ENCODE assay signal across 8 cellular contexts in genomic region chr2:27217173-27218121, GRCh38. TPM values are rescaled to one million over a fixed set of nuclear protein-coding genes. Genes with fewer than 3 reads are reported as not detected.
DNase-seq lines count a peak whose midpoint lies in the region; ATAC-seq and TF ChIP-seq lines count a peak whose summit lies in the region.

CAD (plus strand) TSS chr2:27217369; CDS start chr2:27217552, 183 bp downstream.

- peaks cover 37% of the 10 kb centered on the region for H3K4me1 ChIP-seq in KMS-11 (ENCODE audit: low read depth, poor library complexity, severe bottlenecking)

- intact Hi-C loops in activated T-helper 1 cell treated with anti-CD3 and anti-CD28 coated beads, Interleukin-12 subunit alpha, Interleukin-12 subunit beta, Interleukin-2, Interleukin-4 antibody, amounts not matched to agents 30 ng/mL and 10 ng/mL and 1 ng/mL, durations not matched to agents 14 hours and 24 hours and 36 hours (cut with micrococcal nuclease) = loop anchor here (1.0 to 10.0 kb wide), 17 partner anchors 8 to 975 kb away; partner anchors contain the start of genes ABHD1, AGBL5, CCDC121 and CENPA

- peak; percentile 55 for ATAC-seq in GM21717 (IDR thresholded peaks at IDR 0.05; ENCODE audit: unreplicated experiment)
- ATAC-seq in naive thymus-derived CD8-positive, alpha-beta T cell = peak; percentile 70 to 82

- peaks cover 29% of the 10 kb centered on the region for H3K79me2 ChIP-seq in KMS-11 (ENCODE audit: insufficient read depth, low read depth)

- DNase-seq in DMS53 treated with DMSO at 0.1 percent for 48 hours (lab: John Stamatoyannopoulos, UW; ENCODE audit: unreplicated experiment) (peak; percentile 72), RPMI7951 (ENCODE audit: low read depth) (peak; percentile 86), fibroblast of gingiva (ENCODE audit: low read depth) (peak; percentile 78)
- DNase-seq in activated T-helper 1 cell treated with anti-CD3 and anti-CD28 coated beads, Interleukin-12 subunit alpha, Interleukin-12 subunit beta, Interleukin-2, Interleukin-4 antibody, amounts not matched to agents 30 ng/mL and 10 ng/mL and 1 ng/mL, durations not matched to agents 14 hours and 24 hours and 36 hours (ENCODE audit: low spot score) = peak; percentile 85
- DNase-seq in naive thymus-derived CD8-positive, alpha-beta T cell = peak; percentile 78 to 90 (median 84)
- DNase-seq in stimulated activated naive CD4-positive, alpha-beta T cell (lab: John Stamatoyannopoulos, UW) = peak; percentile 72 to 83 (median 80)

- peaks cover 6% of the 10 kb centered on the region; the same call in 1 of the 2 replicates for H3K36me3 ChIP-seq in KMS-11 (ENCODE audit: insufficient read depth)

- H2AFZ ChIP-seq in KMS-11 (ENCODE audit: low read depth) = peak within 1 kb of the TSS; percentile 47

- H3K9ac ChIP-seq in KMS-11 = peak within 1 kb of the TSS; percentile 96

- POLR2A ChIA-PET in naive thymus-derived CD8-positive, alpha-beta T cell (lab: Charles Lee) = interaction anchor here (0.6 to 1.8 kb wide), 5 partner anchors 20 to 126 kb away, joined by 3 to 5 read pairs (median 3); no protein-coding TSS in a partner anchor

- no peaks in the 10 kb centered on the region for H4K20me1 ChIP-seq in KMS-11 (ENCODE audit: insufficient read depth)

- H3K4me2 ChIP-seq in KMS-11 = peak within 1 kb of the TSS; percentile 85

- H3K27ac Mint-ChIP-seq in activated T-helper 1 cell treated with anti-CD3 and anti-CD28 coated beads, Interleukin-12 subunit alpha, Interleukin-12 subunit beta, Interleukin-2, Interleukin-4 antibody, amounts not matched to agents 30 ng/mL and 10 ng/mL and 1 ng/mL, durations not matched to agents 14 hours and 24 hours and 36 hours = peak within 1 kb of the TSS; percentile 94
- peak within 1 kb of the TSS; percentile 76 to 99 (median 94) for H3K27ac Mint-ChIP-seq in naive thymus-derived CD8-positive, alpha-beta T cell

- no peaks in the 10 kb centered on the region for H3K27me3 Mint-ChIP-seq in activated T-helper 1 cell treated with anti-CD3 and anti-CD28 coated beads, Interleukin-12 subunit alpha, Interleukin-12 subunit beta, Interleukin-2, Interleukin-4 antibody, amounts not matched to agents 30 ng/mL and 10 ng/mL and 1 ng/mL, durations not matched to agents 14 hours and 24 hours and 36 hours (ENCODE audit: insufficient read depth)
- no peaks in the 10 kb centered on the region for H3K27me3 Mint-ChIP-seq in naive thymus-derived CD8-positive, alpha-beta T cell

- peak within 1 kb of the TSS; percentile 98 for H3K4me3 Mint-ChIP-seq in activated T-helper 1 cell treated with anti-CD3 and anti-CD28 coated beads, Interleukin-12 subunit alpha, Interleukin-12 subunit beta, Interleukin-2, Interleukin-4 antibody, amounts not matched to agents 30 ng/mL and 10 ng/mL and 1 ng/mL, durations not matched to agents 14 hours and 24 hours and 36 hours
- peak within 1 kb of the TSS; percentile 90 to 99 (median 96) for H3K4me3 Mint-ChIP-seq in naive thymus-derived CD8-positive, alpha-beta T cell

- H3K4me1 Mint-ChIP-seq in activated T-helper 1 cell treated with anti-CD3 and anti-CD28 coated beads, Interleukin-12 subunit alpha, Interleukin-12 subunit beta, Interleukin-2, Interleukin-4 antibody, amounts not matched to agents 30 ng/mL and 10 ng/mL and 1 ng/mL, durations not matched to agents 14 hours and 24 hours and 36 hours (ENCODE audit: low read depth) = peaks cover 58% of the 10 kb centered on the region
- H3K4me1 Mint-ChIP-seq in naive thymus-derived CD8-positive, alpha-beta T cell = peaks cover 26 to 54% (median 44%) of the 10 kb centered on the region in 4 donors

- H3K27ac ChIP-seq in KMS-11 = peak within 1 kb of the TSS; percentile 80

- no peaks in the 10 kb centered on the region for H3K27me3 ChIP-seq in KMS-11 (ENCODE audit: insufficient read depth, low read depth)

- TF ChIP-seq CTCF in KMS-11 (conservative IDR thresholded peaks at IDR 0.05; ENCODE audit: low read depth, low read length) = peak; percentile 9; the same call in 1 of the 2 replicates

- H3K4me3 ChIP-seq in KMS-11 (IDR thresholded peaks at IDR 0.05; ENCODE audit: insufficient read depth, low read depth, low read length) = peak within 1 kb of the TSS; percentile 86

- H3K36me3 Mint-ChIP-seq in activated T-helper 1 cell treated with anti-CD3 and anti-CD28 coated beads, Interleukin-12 subunit alpha, Interleukin-12 subunit beta, Interleukin-2, Interleukin-4 antibody, amounts not matched to agents 30 ng/mL and 10 ng/mL and 1 ng/mL, durations not matched to agents 14 hours and 24 hours and 36 hours (ENCODE audit: low read depth) = peaks cover 54% of the 10 kb centered on the region
- H3K36me3 Mint-ChIP-seq in naive thymus-derived CD8-positive, alpha-beta T cell = peaks cover 3 to 40% (median 13%) of the 10 kb centered on the region in 3 donors

- no peaks in the 10 kb centered on the region for H3K9me3 Mint-ChIP-seq in activated T-helper 1 cell treated with anti-CD3 and anti-CD28 coated beads, Interleukin-12 subunit alpha, Interleukin-12 subunit beta, Interleukin-2, Interleukin-4 antibody, amounts not matched to agents 30 ng/mL and 10 ng/mL and 1 ng/mL, durations not matched to agents 14 hours and 24 hours and 36 hours
- no peaks in the 10 kb centered on the region for H3K9me3 Mint-ChIP-seq in naive thymus-derived CD8-positive, alpha-beta T cell

RNA-seq across cellular contexts. Expression of gene CAD, which starts in this region (rescaled TPM):
- total RNA-seq in RPMI7951 (2014; rRNA removed; shearing (Covaris generic)) = 22.7 and 32.7 TPM in 2 replicates
- 135 and 138 TPM in 2 replicates for total RNA-seq in activated T-helper 1 cell treated with anti-CD3 and anti-CD28 coated beads, Interleukin-12 subunit alpha, Interleukin-12 subunit beta, Interleukin-2, Interleukin-4 antibody, amounts not matched to agents 30 ng/mL and 10 ng/mL and 1 ng/mL, durations not matched to agents 14 hours and 24 hours and 36 hours
- total RNA-seq in naive thymus-derived CD8-positive, alpha-beta T cell = 10 to 100 TPM; 52.8 to 59.7 TPM
- 10 to 100 TPM; 18.0 to 31.9 (median 27.7) TPM for polyA plus RNA-seq in naive thymus-derived CD8-positive, alpha-beta T cell

Comparison
In these comparisons a context has a peak if more than half of its experiments do, and no peak if none do; other contexts are left out.
1. Peak in every context shown above with its lines: DNase-seq, ATAC-seq, H3K4me3 ChIP-seq and H3K27ac ChIP-seq.